In genomic region chr6:85005494-85005893, GRCh38 we compare ENCODE assay signal across 22 cellular contexts.
"Had no signal": no experiment of that assay in that cellular context is flagged by ENCODE, and none has a peak within 500 bp of the region (broad histone marks: within the 10 kb centered on the region; RNA-seq: fewer than 3 reads in every experiment).

No MANE protein-coding gene starts in this region.

- H3K4me3 ChIP-seq: coronary artery, heart left ventricle, left ventricle myocardium inferior, lower lobe of right lung, neural progenitor cell, pancreas, smooth muscle cell, uterus had no signal

- H3K27me3 ChIP-seq: heart left ventricle, neural progenitor cell, pancreas, uterus had no signal

- FAIRE-seq: frontal cortex, kidney, pancreas had no signal

- ATAC-seq: esophagus mucosa; heart left ventricle; left cardiac atrium; natural killer cell treated with Interleukin-12 subunit alpha and Interleukin-12 subunit beta and Interleukin-15 and Interleukin-18, amount 100 ng/mL, for 72 hours; pancreas; right cardiac atrium had no signal

- H3K9me3 ChIP-seq: heart left ventricle, left ventricle myocardium inferior, lower lobe of right lung, pancreas, uterus had no signal

- DNase-seq: effector CD4-positive, alpha-beta T cell; heart left ventricle; hypothalamus; kidney; left cardiac atrium; left ventricle myocardium inferior; lower lobe of right lung; mesenchymal stem cell; midbrain; nucleus accumbens; pancreas; right cardiac atrium; stimulated activated CD4-positive, alpha-beta T cell treated with anti-CD3 and anti-CD28 coated beads, Interleukin-2, amount 100 ng/mL, for 48 hours; stimulated activated naive CD4-positive, alpha-beta T cell treated with Interleukin-2 at 50 U/mL for 16 hours; trophoblast cell; uterus had no signal

- H3K4me2 ChIP-seq: neural progenitor cell, smooth muscle cell had no signal

- H2AFZ ChIP-seq: neural progenitor cell had no signal

- H3K9ac ChIP-seq: neural progenitor cell had no signal

- H3K36me3 ChIP-seq: heart left ventricle, left ventricle myocardium inferior, lower lobe of right lung, neural progenitor cell, pancreas, uterus had no signal

- H3K27ac ChIP-seq: coronary artery, heart left ventricle, lower lobe of right lung, neural progenitor cell, pancreas, uterus had no signal

- H3K4me1 ChIP-seq: heart left ventricle, left ventricle myocardium inferior, lower lobe of right lung, pancreas, uterus had no signal
